In the genomic region with DNA sequence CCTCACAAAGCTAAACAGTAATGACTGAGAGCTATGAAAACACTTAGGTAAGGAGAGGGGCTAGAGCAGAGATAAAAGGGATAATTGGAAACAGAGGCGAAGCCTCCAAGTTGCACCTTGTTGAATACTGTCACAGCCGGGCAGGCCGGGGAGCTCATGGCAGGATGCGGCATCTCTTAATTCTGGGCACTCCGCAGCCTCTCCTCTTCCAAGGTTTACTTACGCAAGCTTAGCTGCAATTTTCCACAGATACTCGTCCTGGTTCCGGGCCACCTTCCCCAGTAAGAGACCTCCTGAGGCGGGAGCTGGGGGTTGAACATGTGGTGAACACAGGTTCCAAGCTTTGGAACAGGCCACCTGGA, we compare ENCODE assay signal across 9 cellular contexts.
DNase-seq lines count a peak whose midpoint lies in the region; ATAC-seq, FAIRE-seq and TF ChIP-seq lines count a peak whose summit lies in the region.
"Had no signal": no experiment of that assay in that cellular context is flagged by ENCODE, and none has a peak within 500 bp of the region (broad histone marks: within the 10 kb centered on the region; RNA-seq: fewer than 3 reads in every experiment).

No MANE protein-coding gene starts in this region.

- 0 out of 2 replicates have a peak overlapping the region, but pooled peaks have one; percentile 58 for H3K56ac ChIP-seq in IMR-90 (ENCODE audit: extremely low read depth, insufficient read depth, low read length)

- H4K20me1 ChIP-seq in IMR-90 (ENCODE audit: insufficient read depth, low read length) = no peaks in the 10 kb centered on the region

- H3K4ac ChIP-seq in IMR-90 (ENCODE audit: low read depth, low read length) = peak overlapping the region; percentile 74

- POLR2A ChIA-PET in A673 (lab: Charles Lee; ENCODE audit: low non-redundant PET) (no interaction called here), IMR-90 (lab: Charles Lee; ENCODE audit: unreplicated experiment) (no interaction called here)

- intact Hi-C loops in A673 (cut with micrococcal nuclease; ENCODE audit: unreplicated experiment) = loop anchor here (5.0 kb wide), 1 partner anchor 379 kb away; the partner anchor contains the start of gene ADAMTS6
- intact Hi-C loops in IMR-90 (cut with micrococcal nuclease) = no loop called here
- intact Hi-C loops in body of pancreas (cut with DNase I) = no loop called here

- DNase-seq in A673 (ENCODE audit: low spot score) (no peak), IMR-90 (no peak), body of pancreas (peak in 1 of 4 donors; percentile 14), H54 (ENCODE audit: insufficient read length, low spot score) (no peak), iPS-NIHi11 (ENCODE audit: low spot score) (no peak)
- DNase-seq: NK-92 treated with Interleukin-12 subunit alpha and Interleukin-12 subunit beta, amount 100 ng/mL, for 24 hours had no signal

- dilution Hi-C loops in IMR-90 (cut with HindIII; ENCODE audit: low sequenced_read_pairs, unreplicated experiment) = no loop called here

- peaks cover 13% of the 10 kb centered on the region for H3K9me1 ChIP-seq in IMR-90 (ENCODE audit: insufficient read depth, low read length)

- no peaks in the 10 kb centered on the region for H3K9me3 ChIP-seq in A673 (ENCODE audit: low read depth, low read length, poor library complexity, severe bottlenecking)
- no peaks in the 10 kb centered on the region for H3K9me3 ChIP-seq in IMR-90 (ENCODE audit: control insufficient read depth, insufficient read depth, low read length)
- H3K9me3 ChIP-seq in body of pancreas = no peaks in the 10 kb centered on the region
- no peaks in the 10 kb centered on the region for H3K9me3 ChIP-seq in mucosa of stomach (ENCODE audit: control insufficient read depth, low read length)

- H3K36me3 ChIP-seq in A673 (ENCODE audit: insufficient read depth, low read length, poor library complexity, severe bottlenecking) (no peaks in the 10 kb centered on the region), IMR-90 (ENCODE audit: control insufficient read depth, insufficient read depth, low read length) (no peaks in the 10 kb centered on the region), body of pancreas (replicated peaks in 1 of 2; ENCODE audit: insufficient read depth in 1 of 2, low read depth in 2 of 2) (no peaks in the 10 kb centered on the region), mucosa of stomach (ENCODE audit: control insufficient read depth, insufficient read depth, low read length) (no peaks in the 10 kb centered on the region)

- no TSS peak for BruUV-seq in A673 (replicated peaks; lab: Mats Ljungman, UMichigan)
- no TSS peak for BruUV-seq in IMR-90 (replicated peaks; lab: Mats Ljungman, UMichigan)

- peak overlapping the region; percentile 56; the same call in 1 of the 2 replicates for H3K14ac ChIP-seq in IMR-90 (replicated peaks; ENCODE audit: low read depth, low read length)

- peak overlapping the region; percentile 78 for H4K91ac ChIP-seq in IMR-90 (ENCODE audit: insufficient read depth, low read depth, low read length)

- H3K4me1 ChIP-seq in A673 (ENCODE audit: insufficient read depth, low read length, poor library complexity, severe bottlenecking) (peaks cover 6% of the 10 kb centered on the region), IMR-90 (ENCODE audit: control insufficient read depth, insufficient read depth, low read length) (peaks cover 18% of the 10 kb centered on the region), body of pancreas (peaks cover 9% of the 10 kb centered on the region), mucosa of stomach (ENCODE audit: control insufficient read depth, insufficient read depth, low read length) (peaks cover 6% of the 10 kb centered on the region)

- peak overlapping the region; percentile 90 for H4K5ac ChIP-seq in IMR-90 (ENCODE audit: low read depth, low read length)

- H2AK5ac ChIP-seq in IMR-90 (ENCODE audit: low read depth, low read length) = peak overlapping the region; percentile 84

- peak overlapping the region; percentile 90; the same call in 2 of the 3 replicates for H2BK15ac ChIP-seq in IMR-90 (ENCODE audit: low read depth, low read length)

- TF ChIP-seq POLR2A in IMR-90 (IDR thresholded peaks at IDR 0.05; ENCODE audit: low read depth, low read length) (no peak), body of pancreas (IDR thresholded peaks at IDR 0.05) (no peak), H54 (IDR thresholded peaks at IDR 0.05; ENCODE audit: low read depth, low read length) (no peak)

- no peak for TF ChIP-seq CTCF in A673 (conservative IDR thresholded peaks at IDR 0.05; ENCODE audit: low read depth, low read length)
- TF ChIP-seq CTCF in IMR-90 (conservative IDR thresholded peaks at IDR 0.05; ENCODE audit: low read depth, low read length) = no peak
- no peak for TF ChIP-seq CTCF in body of pancreas (IDR thresholded peaks at IDR 0.05)

- CTCF ChIA-PET in A673 (lab: Charles Lee) (interaction anchor here (0.9 kb wide), 1 partner anchor 380 kb away, joined by 4 read pairs; no protein-coding TSS in a partner anchor), IMR-90 (lab: Yijun Ruan, JAX) (interaction anchor here (0.9 to 1.2 kb wide), 3 partner anchors 12 to 293 kb away, joined by 3 to 4 read pairs (median 3); no protein-coding TSS in a partner anchor)

- peak overlapping the region; percentile 98 for H2BK5ac ChIP-seq in IMR-90 (ENCODE audit: low read depth, low read length, poor library complexity, severe bottlenecking)

- H3K18ac ChIP-seq in IMR-90 (ENCODE audit: low read depth, low read length) = peak overlapping the region; percentile 83

- H3K23ac ChIP-seq in IMR-90 (ENCODE audit: low read depth, low read length) = no peak overlapping the region

- ATAC-seq in IMR-90 (ENCODE audit: low read depth) = no peak
- no peak for ATAC-seq in body of pancreas
- no peak for ATAC-seq in GM19324 (IDR thresholded peaks at IDR 0.05; ENCODE audit: low FRiP score, unreplicated experiment)
- ATAC-seq in GM21381 (IDR thresholded peaks at IDR 0.05; ENCODE audit: unreplicated experiment) = no peak

- no peak for TF ChIP-seq RAD21 in IMR-90 (IDR thresholded peaks at IDR 0.05; ENCODE audit: low read length)

- H4K8ac ChIP-seq in IMR-90 (ENCODE audit: low read depth in 2 of 2, low read length in 2 of 2) = peak overlapping the region; percentile 86 to 92

- H3K27me3 ChIP-seq in A673 (replicated peaks; ENCODE audit: insufficient read depth, low read depth, low read length, poor library complexity) = no peaks in the 10 kb centered on the region
- H3K27me3 ChIP-seq in IMR-90 (ENCODE audit: control insufficient read depth, insufficient read depth, low read length) = no peaks in the 10 kb centered on the region
- no peaks in the 10 kb centered on the region for H3K27me3 ChIP-seq in body of pancreas
- no peaks in the 10 kb centered on the region for H3K27me3 ChIP-seq in mucosa of stomach (ENCODE audit: control insufficient read depth, insufficient read depth, low read length)

- H3K27ac ChIP-seq in A673 (ENCODE audit: low read depth, low read length, poor library complexity, severe bottlenecking) (no peak overlapping the region), IMR-90 (ENCODE audit: insufficient read depth, low read length) (0 out of 2 replicates have a peak overlapping the region, but pooled peaks have one; percentile 22), body of pancreas (peak overlapping the region in 3 of 4 donors; percentile 63 to 80 (median 71))

- H2BK20ac ChIP-seq in IMR-90 (ENCODE audit: low read depth, low read length) = peak overlapping the region; percentile 85

- WGBS in IMR-90 (ENCODE audit: extremely low coverage in 2 of 2, insufficient read length in 1 of 2), 2 experiments = 83% methylated on average over 6 of the region's 9 CpGs; no CpG with 5 or more reads in 1 of the 2 experiments
- WGBS in body of pancreas, 2 donors = 53 to 64% methylated on average over 7 to 9 of the region's 9 CpGs

- H3K4me3 ChIP-seq in A673 (ENCODE audit: low read depth, low read length, poor library complexity, severe bottlenecking) (peak overlapping the region; percentile 50), IMR-90 (ENCODE audit: insufficient read depth, low read depth, low read length) (no peak overlapping the region), body of pancreas (no peak overlapping the region), mucosa of stomach (ENCODE audit: low read length) (no peak overlapping the region)

- H2AFZ ChIP-seq in IMR-90 (replicated peaks; ENCODE audit: low read length, poor library complexity) = peak overlapping the region; percentile 25

- FAIRE-seq in H54 (lab: Jason Lieb, UNC) = no peak

- in situ Hi-C loops in IMR-90 (cut with MboI; ENCODE audit: low sequenced_read_pairs) = loop anchor here (10.0 kb wide), 1 partner anchor 381 kb away; the partner anchor contains the start of gene ADAMTS6

- H3K9ac ChIP-seq in IMR-90 (ENCODE audit: low read depth, low read length) (no peak overlapping the region), mucosa of stomach (ENCODE audit: low read length) (peak overlapping the region; percentile 86)

- no peak overlapping the region for H3K4me2 ChIP-seq in IMR-90 (ENCODE audit: low read depth, low read length)

- no peaks in the 10 kb centered on the region; a peak in 1 of 4 replicates for H3K79me1 ChIP-seq in IMR-90 (ENCODE audit: low read depth in 1 of 2, low read length in 2 of 2)

- H2BK120ac ChIP-seq in IMR-90 (ENCODE audit: low read depth, low read length) = peak overlapping the region; percentile 98

- peak overlapping the region; percentile 10 for H2AK9ac ChIP-seq in IMR-90 (replicated peaks; ENCODE audit: low read depth, low read length, poor library complexity)

TF ChIP-seq in IMR-90, 13 proteins besides CTCF, POLR2A, EP300 and RAD21 (continues in another document):
- TF ChIP-seq MAFK (IDR thresholded peaks at IDR 0.05; ENCODE audit: low read depth, low read length) (no peak), MXI1 (IDR thresholded peaks at IDR 0.05; ENCODE audit: borderline replicate concordance, low read depth, low read length) (no peak), RCOR1 (IDR thresholded peaks at IDR 0.05; ENCODE audit: insufficient replicate concordance, low read length) (no peak), SMC3 (IDR thresholded peaks at IDR 0.05; ENCODE audit: low read depth, low read length) (no peak), MAZ (IDR thresholded peaks at IDR 0.05; ENCODE audit: borderline replicate concordance, low read depth, low read length) (no peak), NFE2L2 (IDR thresholded peaks at IDR 0.05; ENCODE audit: low read depth, low read length) (no peak), RFX5 (IDR thresholded peaks at IDR 0.05; ENCODE audit: low read depth, low read length) (no peak), BHLHE40 (IDR thresholded peaks at IDR 0.05; ENCODE audit: low read depth, low read length) (no peak)
- TF ChIP-seq, protein P1, sequence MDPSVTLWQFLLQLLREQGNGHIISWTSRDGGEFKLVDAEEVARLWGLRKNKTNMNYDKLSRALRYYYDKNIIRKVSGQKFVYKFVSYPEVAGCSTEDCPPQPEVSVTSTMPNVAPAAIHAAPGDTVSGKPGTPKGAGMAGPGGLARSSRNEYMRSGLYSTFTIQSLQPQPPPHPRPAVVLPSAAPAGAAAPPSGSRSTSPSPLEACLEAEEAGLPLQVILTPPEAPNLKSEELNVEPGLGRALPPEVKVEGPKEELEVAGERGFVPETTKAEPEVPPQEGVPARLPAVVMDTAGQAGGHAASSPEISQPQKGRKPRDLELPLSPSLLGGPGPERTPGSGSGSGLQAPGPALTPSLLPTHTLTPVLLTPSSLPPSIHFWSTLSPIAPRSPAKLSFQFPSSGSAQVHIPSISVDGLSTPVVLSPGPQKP (IDR thresholded peaks at IDR 0.05; ENCODE audit: borderline replicate concordance, low read depth, low read length) = no peak
